ENCODE assay signal across 1 cellular context in genomic region chr17:82709676-82710498, GRCh38.
TF ChIP-seq lines count a peak whose summit lies in the region.

No MANE protein-coding gene starts in this region.

TF ChIP-seq in K562, 482 proteins besides CTCF, POLR2A, EP300 and RAD21:
- no peak for TF ChIP-seq MTA1 (IDR thresholded peaks at IDR 0.05; ENCODE audit: borderline replicate concordance)
- 0 out of 2 replicates have a peak, but pooled peaks have one; percentile 17 for TF ChIP-seq TFAP4 (CRISPR knock-in tag; IDR thresholded peaks at IDR 0.05; ENCODE audit: borderline replicate concordance)
- no peak for TF ChIP-seq SNIP1 (IDR thresholded peaks at IDR 0.05; ENCODE audit: low read depth)
